Comparison of ENCODE assay signal across 9 cellular contexts in genomic region chr1:230976825-230977747, GRCh38. TPM values are rescaled to one million over a fixed set of nuclear protein-coding genes. Genes with fewer than 3 reads are reported as not detected.
DNase-seq lines count a peak whose midpoint lies in the region; ATAC-seq, FAIRE-seq and TF ChIP-seq lines count a peak whose summit lies in the region.
"Had no signal": no experiment of that assay in that cellular context is flagged by ENCODE, and none has a peak within 500 bp of the region (broad histone marks: within the 10 kb centered on the region; RNA-seq: fewer than 3 reads in every experiment).

No MANE protein-coding gene starts in this region.

- DNase-seq in HAP-1 (ENCODE audit: low spot score in 2 of 2) (no peak), RWPE2 (ENCODE audit: low spot score) (no peak), dorsolateral prefrontal cortex (no peak), pancreas (no peak), DMS 273 (lab: John Stamatoyannopoulos, UW; ENCODE audit: unreplicated experiment) (no peak)

- H3K4me3 ChIP-seq in HAP-1 (peak overlapping the region; percentile 69), RWPE2 (ENCODE audit: severe bottlenecking) (peak overlapping the region; percentile 87), dorsolateral prefrontal cortex (peak overlapping the region; percentile 67 to 99 (median 87)), pancreas (peak overlapping the region in 3 of 4 donors; percentile 50 to 83 (median 63))

- no peaks in the 10 kb centered on the region for H3K9me3 ChIP-seq in HAP-1
- H3K9me3 ChIP-seq in RWPE2 (ENCODE audit: severe bottlenecking) = no peaks in the 10 kb centered on the region
- no peaks in the 10 kb centered on the region for H3K9me3 ChIP-seq in pancreas

- peaks cover 11% of the 10 kb centered on the region for H3K4me1 ChIP-seq in HAP-1
- no peaks in the 10 kb centered on the region for H3K4me1 ChIP-seq in RWPE2 (ENCODE audit: insufficient read depth, poor library complexity, severe bottlenecking)
- H3K4me1 ChIP-seq in pancreas = peaks cover 0 to 28% (median 14%) of the 10 kb centered on the region in 3 donors

- in situ Hi-C loops in HAP-1 (cut with MboI; ENCODE audit: low sequenced_read_pairs) = no loop called here

- peaks cover 2% of the 10 kb centered on the region for H3K36me3 ChIP-seq in HAP-1 (replicated peaks)
- peaks cover 15% of the 10 kb centered on the region for H3K36me3 ChIP-seq in RWPE2 (ENCODE audit: low read depth)
- H3K36me3 ChIP-seq in pancreas = no peaks in the 10 kb centered on the region

- no peak for FAIRE-seq in pancreas (lab: Jason Lieb, UNC)
- FAIRE-seq: TTC549 had no signal

- H3K27me3 ChIP-seq in HAP-1 (ENCODE audit: low read depth) (no peaks in the 10 kb centered on the region), RWPE2 (ENCODE audit: insufficient read depth, poor library complexity, severe bottlenecking) (no peaks in the 10 kb centered on the region), dorsolateral prefrontal cortex (no peaks in the 10 kb centered on the region), pancreas (no peaks in the 10 kb centered on the region)

- H3K27ac ChIP-seq in RWPE2 (ENCODE audit: poor library complexity, severe bottlenecking) (no peak overlapping the region), dorsolateral prefrontal cortex (peak overlapping the region in 40 of 59 donors; percentile 3 to 89 (median 71)), pancreas (peak overlapping the region in 3 of 4 donors; percentile 2 to 26 (median 5))

- WGBS in pancreas, 2 donors = 48 to 49% methylated on average over 14 of the region's 14 CpGs

- intact Hi-C loops in dorsolateral prefrontal cortex (cut with DNase I) = loop anchor here (5.0 to 10.0 kb wide), 4 partner anchors 112 to 358 kb away; partner anchors contain the start of genes C1orf198 (in 1 of the 2), EXOC8 (in 1 of the 2) and SPRTN (in 1 of the 2)
- intact Hi-C loops in pancreas (cut with DNase I) = no loop called here

- ATAC-seq in RWPE2 (ENCODE audit: low read depth) = no peak
- ATAC-seq in pancreas = no peak
- no peak for ATAC-seq in HG03432 (IDR thresholded peaks at IDR 0.05; ENCODE audit: unreplicated experiment)
- no peak for ATAC-seq in GM19397 (IDR thresholded peaks at IDR 0.05; ENCODE audit: unreplicated experiment)
- no peak for ATAC-seq in HG03469 (IDR thresholded peaks at IDR 0.05; ENCODE audit: unreplicated experiment)

- no peak for TF ChIP-seq CTCF in RWPE2 (IDR thresholded peaks at IDR 0.05; ENCODE audit: poor library complexity, severe bottlenecking)
- no peak for TF ChIP-seq CTCF in dorsolateral prefrontal cortex (IDR thresholded peaks at IDR 0.05 in 54 of 56, conservative IDR thresholded peaks at IDR 0.05 in 2 of 56; ENCODE audit: low read depth in 1 of 56, partially characterized antibody in 56 of 56)
- no peak for TF ChIP-seq CTCF in pancreas (IDR thresholded peaks at IDR 0.05)

RNA-seq across cellular contexts. Expression of gene TTC13, which starts 1.6 kb away (rescaled TPM):
- total RNA-seq in dorsolateral prefrontal cortex = 10 to 100 TPM; 15.5 to 38.2 (median 26.9) TPM
- total RNA-seq in pancreas = 10 to 100 TPM in 1 of 6 donors, 1 to 10 TPM in 5; 5.3 to 11.9 (median 8.2) TPM
- 10 to 100 TPM in 1 of 2 donors, 1 to 10 TPM in 1; 8.6 to 17.0 TPM for polyA plus RNA-seq in pancreas

RNA-seq across cellular contexts. Expression of gene ARV1, which starts 1.8 kb away (rescaled TPM):
- 10 to 100 TPM; 13.5 to 33.0 (median 23.5) TPM for total RNA-seq in dorsolateral prefrontal cortex
- total RNA-seq in pancreas = 10 to 100 TPM in 1 of 6 donors, 1 to 10 TPM in 5; 7.4 to 11.0 (median 8.9) TPM
- polyA plus RNA-seq in pancreas = 10 to 100 TPM; 17.8 to 20.1 TPM

Comparison
In these comparisons a context has a peak if more than half of its experiments do, and no peak if none do; other contexts are left out.
1. intact Hi-C loops: an anchor here in dorsolateral prefrontal cortex (5.0 to 10.0 kb wide); none called in pancreas.